In genomic region chr1:109564189-109564878, GRCh38 we compare ENCODE assay signal across 27 cellular contexts. TPM values are rescaled to one million over a fixed set of nuclear protein-coding genes. Genes with fewer than 3 reads are reported as not detected.
DNase-seq lines count a peak whose midpoint lies in the region; TF ChIP-seq lines count a peak whose summit lies in the region.
"Had no signal": no experiment of that assay in that cellular context is flagged by ENCODE, and none has a peak within 500 bp of the region (broad histone marks: within the 10 kb centered on the region; RNA-seq: fewer than 3 reads in every experiment).

No MANE protein-coding gene starts in this region.

- H3K27ac Mint-ChIP-seq in neural crest cell (ENCODE audit: unreplicated experiment), result peak overlapping the region; percentile 20

- H3K4me3 ChIP-seq in NT2/D1 (ENCODE audit: insufficient read length, low read depth), result no peak overlapping the region
- H3K4me3 ChIP-seq in iPS-15b (ENCODE audit: low read depth, low read length), result peak overlapping the region; percentile 26
- H3K4me3 ChIP-seq: HAP-1, heart left ventricle, PC-9, sigmoid colon, SK-N-MC had no signal

- H3K4me3 Mint-ChIP-seq in neural crest cell, result no peak overlapping the region

- H3K9me3 Mint-ChIP-seq in neural crest cell, result no peaks in the 10 kb centered on the region

- H3K36me3 ChIP-seq in NT2/D1 (ENCODE audit: insufficient read depth, insufficient read length, low read length), result no peaks in the 10 kb centered on the region
- no peaks in the 10 kb centered on the region for H3K36me3 ChIP-seq in iPS-15b (ENCODE audit: control insufficient read depth, insufficient read depth, low read length)
- H3K36me3 ChIP-seq: HAP-1, heart left ventricle, sigmoid colon had no signal

- peak overlapping the region; percentile 13 for H3K9ac ChIP-seq in NT2/D1 (ENCODE audit: insufficient read length, low read depth)
- H3K9ac ChIP-seq in iPS-15b (ENCODE audit: low read depth, low read length), result no peak overlapping the region

- H3K4me1 Mint-ChIP-seq in neural crest cell, result peaks cover 25% of the 10 kb centered on the region

- H3K27me3 ChIP-seq in NT2/D1 (ENCODE audit: insufficient read depth, insufficient read length) (no peaks in the 10 kb centered on the region), iPS-15b (ENCODE audit: control insufficient read depth, insufficient read depth, low read length) (no peaks in the 10 kb centered on the region)
- H3K27me3 ChIP-seq: heart left ventricle, sigmoid colon had no signal

- TF ChIP-seq CTCF in neural crest cell (conservative IDR thresholded peaks at IDR 0.05), result no peak

- H3K9me3 ChIP-seq in NT2/D1 (ENCODE audit: insufficient read depth, low read length), result no peaks in the 10 kb centered on the region
- no peaks in the 10 kb centered on the region for H3K9me3 ChIP-seq in iPS-15b (ENCODE audit: control insufficient read depth, insufficient read depth, low read length)
- H3K9me3 ChIP-seq: HAP-1, heart left ventricle, sigmoid colon had no signal

- H3K36me3 Mint-ChIP-seq in neural crest cell (ENCODE audit: low read depth), result no peaks in the 10 kb centered on the region

- peaks cover 8% of the 10 kb centered on the region for H3K4me1 ChIP-seq in NT2/D1 (ENCODE audit: insufficient read depth, insufficient read length)
- peaks cover 25% of the 10 kb centered on the region for H3K4me1 ChIP-seq in iPS-15b (ENCODE audit: control insufficient read depth, insufficient read depth, low read length)
- H3K4me1 ChIP-seq: HAP-1 had no signal

- no peaks in the 10 kb centered on the region for H3K27me3 Mint-ChIP-seq in neural crest cell (ENCODE audit: low read depth)

- peak; percentile 23 for DNase-seq in ELF-1 (ENCODE audit: low read depth, low spot score)
- DNase-seq in NT2/D1 (ENCODE audit: low read depth, low spot score), result no peak
- DNase-seq in neural crest cell (ENCODE audit: low read depth, low spot score), result no peak
- no peak for DNase-seq in SHP77 treated with DMSO at 0.1 percent for 48 hours (lab: John Stamatoyannopoulos, UW)
- DNase-seq in SIG-M5 treated with dmso at 0.1 percent for 504 hours (lab: John Stamatoyannopoulos, UW; ENCODE audit: unreplicated experiment), result no peak
- DNase-seq in NK-92 treated with Interleukin-12 subunit alpha and Interleukin-12 subunit beta, amount 100 ng/mL, for 24 hours (lab: John Stamatoyannopoulos, UW), result no peak
- no peak for DNase-seq in stimulated activated naive CD4-positive, alpha-beta T cell treated with Interleukin-2 at 50 U/mL for 16 hours (lab: John Stamatoyannopoulos, UW)
- DNase-seq: activated CD4-positive, alpha-beta T cell treated with anti-CD3 and anti-CD28 coated beads for 1 hour; activated gamma-delta T cell; amniotic stem cell; central memory CD4-positive, alpha-beta T cell; effector CD4-positive, alpha-beta T cell; heart left ventricle; KBM-7; NCI-H1092; NCI-H2107; NCI-H526 treated with DMSO at 0.1 percent for 48 hours; PC-9; sigmoid colon; stimulated activated CD4-positive, alpha-beta T cell treated with anti-CD3 and anti-CD28 coated beads, Interleukin-2, amount 100 ng/mL, for 24 hours; T-helper 9 cell had no signal

RNA-seq across cellular contexts. Expression of gene GNAI3, which starts 15.9 kb away (rescaled TPM):
- 9.8 and 10.2 TPM in 2 replicates for total RNA-seq in neural crest cell

RNA-seq across cellular contexts. Expression of gene GPR61, which starts 24.7 kb away (rescaled TPM):
- not detected in 2 replicates for total RNA-seq in neural crest cell
- total RNA-seq: G401, kidney epithelial cell, osteoblast, PC-9 had no signal

RNA-seq across cellular contexts. Expression of gene AMIGO1, which starts 54.8 kb away (rescaled TPM):
- 6.1 and 7.2 TPM in 2 replicates for total RNA-seq in neural crest cell

RNA-seq across cellular contexts. Expression of gene GNAT2, which starts 55.1 kb away (rescaled TPM):
- not detected in 2 replicates for total RNA-seq in neural crest cell
- total RNA-seq: G401, heart left ventricle, kidney epithelial cell, sigmoid colon had no signal

RNA-seq across cellular contexts. Expression of gene AMPD2, which starts 55.3 kb away (rescaled TPM):
- total RNA-seq in neural crest cell, result 93.1 and 105 TPM in 2 replicates
